ENCODE assay signal across 8 cellular contexts in genomic region chr10:13586676-13587355, GRCh38. TPM values are rescaled to one million over a fixed set of nuclear protein-coding genes. Genes with fewer than 3 reads are reported as not detected.
A peak's percentile ranks its signal among the peaks of the same experiment; 100 is the strongest.
DNase-seq lines count a peak whose midpoint lies in the region; ATAC-seq and TF ChIP-seq lines count a peak whose summit lies in the region.

TSS of gene PRPF18 (plus strand) at chr10:13586965. CDS start at chr10:13587087, 122 bp downstream.

- WGBS in liver: under 1% methylated on average over 38 of the region's 38 CpGs

- peak within 1 kb of the TSS; percentile 75 to 97 for H3K9ac ChIP-seq in liver (ENCODE audit: low read depth in 1 of 2, low read length in 2 of 2)

- H3K4me1 ChIP-seq in CD8-positive, alpha-beta memory T cell (ENCODE audit: insufficient read depth, low read length): peaks cover 15% of the 10 kb centered on the region
- H3K4me1 ChIP-seq in liver (ENCODE audit: control insufficient read depth in 4 of 4, insufficient read depth in 4 of 4, low read length in 3 of 4): peaks cover 6 to 12% (median 8%) of the 10 kb centered on the region in 4 donors

- H3K9me3 ChIP-seq in CD8-positive, alpha-beta memory T cell (ENCODE audit: low read length): no peaks in the 10 kb centered on the region
- H3K9me3 ChIP-seq in liver (ENCODE audit: control insufficient read depth in 4 of 4, low read length in 3 of 4): no peaks in the 10 kb centered on the region

- H3K36me3 Mint-ChIP-seq in CD8-positive, alpha-beta memory T cell: peaks cover 0 to 28% (median 3%) of the 10 kb centered on the region in 3 donors
- H3K36me3 Mint-ChIP-seq in activated CD4-positive, alpha-beta memory T cell treated with anti-CD3 and anti-CD28 coated beads for 36 hours: peaks cover 6% of the 10 kb centered on the region

- POLR2A ChIA-PET in CD8-positive, alpha-beta memory T cell (lab: Charles Lee): interaction anchor here (1.1 kb wide), 1 partner anchor 285 kb away, joined by 5 read pairs; no protein-coding TSS in a partner anchor
- POLR2A ChIA-PET in activated CD4-positive, alpha-beta memory T cell treated with anti-CD3 and anti-CD28 coated beads for 36 hours (lab: Charles Lee): no interaction called here

- CTCF ChIA-PET in CD8-positive, alpha-beta memory T cell (lab: Charles Lee): interaction anchor here (0.7 to 1.8 kb wide), 6 partner anchors 9 to 244 kb away, joined by 3 to 8 read pairs (median 3); no protein-coding TSS in a partner anchor
- CTCF ChIA-PET in activated CD4-positive, alpha-beta memory T cell treated with anti-CD3 and anti-CD28 coated beads for 36 hours (lab: Charles Lee): interaction anchor here (0.7 to 2.6 kb wide), 8 partner anchors 9 to 215 kb away, joined by 3 to 17 read pairs (median 4); no protein-coding TSS in a partner anchor

- peak; percentile 100 for ATAC-seq in GM19452 (IDR thresholded peaks at IDR 0.05; ENCODE audit: unreplicated experiment)

- TF ChIP-seq CTCF in dorsolateral prefrontal cortex (IDR thresholded peaks at IDR 0.05 in 54 of 56, conservative IDR thresholded peaks at IDR 0.05 in 2 of 56; ENCODE audit: low read depth in 1 of 56, partially characterized antibody in 56 of 56): peak; percentile 95 to 100 (median 99)
- peak; percentile 94 for TF ChIP-seq CTCF in liver (IDR thresholded peaks at IDR 0.05; ENCODE audit: low read depth, low read length, missing input control)

- no peaks in the 10 kb centered on the region for H3K36me3 ChIP-seq in CD8-positive, alpha-beta memory T cell (ENCODE audit: insufficient read depth, low read length)
- H3K36me3 ChIP-seq in liver (ENCODE audit: control insufficient read depth in 4 of 4, insufficient read depth in 3 of 4, low read depth in 1 of 4, low read length in 3 of 4): no peaks in the 10 kb centered on the region

- DNase-seq in CD8-positive, alpha-beta memory T cell: peak; percentile 86 to 94 (median 89)
- peak; percentile 81 for DNase-seq in HK-2 (ENCODE audit: unreplicated experiment)
- peak; percentile 62 for DNase-seq in NCI-H82 treated with DMSO at 0.1 percent for 48 hours (lab: John Stamatoyannopoulos, UW; ENCODE audit: unreplicated experiment)
- peak; percentile 96 for DNase-seq in activated CD4-positive, alpha-beta memory T cell treated with anti-CD3 and anti-CD28 coated beads for 36 hours
- DNase-seq in dorsolateral prefrontal cortex: peak; percentile 90 to 97 (median 94)
- peak; percentile 95 for DNase-seq in stimulated activated CD4-positive, alpha-beta T cell treated with anti-CD3 and anti-CD28 coated beads, Interleukin-4, amount 100 ng/mL, for 24 hours

- H3K27ac Mint-ChIP-seq in CD8-positive, alpha-beta memory T cell: peak within 1 kb of the TSS; percentile 62 to 100 (median 99)
- H3K27ac Mint-ChIP-seq in activated CD4-positive, alpha-beta memory T cell treated with anti-CD3 and anti-CD28 coated beads for 36 hours: peak within 1 kb of the TSS; percentile 70

- H3K27me3 ChIP-seq in CD8-positive, alpha-beta memory T cell (ENCODE audit: insufficient read depth, low read length, poor library complexity, severe bottlenecking): no peaks in the 10 kb centered on the region
- H3K27me3 ChIP-seq in dorsolateral prefrontal cortex (peaks cover 0 to 26% (median 0%) of the 10 kb centered on the region in 45 donors), liver (ENCODE audit: control insufficient read depth in 4 of 4, insufficient read depth in 4 of 4, low read length in 3 of 4) (no peaks in the 10 kb centered on the region)

- peaks cover 37 to 53% (median 46%) of the 10 kb centered on the region in 3 donors for H3K4me1 Mint-ChIP-seq in CD8-positive, alpha-beta memory T cell
- peaks cover 26% of the 10 kb centered on the region for H3K4me1 Mint-ChIP-seq in activated CD4-positive, alpha-beta memory T cell treated with anti-CD3 and anti-CD28 coated beads for 36 hours (ENCODE audit: low read depth)

- peak within 1 kb of the TSS; percentile 76 for H3K27ac ChIP-seq in CD8-positive, alpha-beta memory T cell (ENCODE audit: low read depth, low read length)
- H3K27ac ChIP-seq in dorsolateral prefrontal cortex (peak within 1 kb of the TSS in 28 of 59 donors; percentile 10 to 84 (median 60)), liver (ENCODE audit: low read depth in 1 of 2, low read length in 2 of 2) (peak within 1 kb of the TSS; percentile 9 to 25)

- intact Hi-C loops in activated CD4-positive, alpha-beta memory T cell treated with anti-CD3 and anti-CD28 coated beads for 36 hours (cut with micrococcal nuclease): loop anchor here (1.0 to 2.0 kb wide), 7 partner anchors 192 to 426 kb away; partner anchors contain the start of genes MCM10 and SEPHS1
- intact Hi-C loops in dorsolateral prefrontal cortex (cut with DNase I): loop anchor here (5.0 to 10.0 kb wide), 4 partner anchors 212 to 425 kb away; partner anchors contain the start of gene MCM10 (in 1 of the 2)

- H3K4me3 Mint-ChIP-seq in CD8-positive, alpha-beta memory T cell: peak within 1 kb of the TSS; percentile 98 to 100 (median 100)
- H3K4me3 Mint-ChIP-seq in activated CD4-positive, alpha-beta memory T cell treated with anti-CD3 and anti-CD28 coated beads for 36 hours: peak within 1 kb of the TSS; percentile 100

- H3K27me3 Mint-ChIP-seq in CD8-positive, alpha-beta memory T cell: peaks cover 17 to 32% of the 10 kb centered on the region in 2 donors
- peaks cover 15% of the 10 kb centered on the region for H3K27me3 Mint-ChIP-seq in activated CD4-positive, alpha-beta memory T cell treated with anti-CD3 and anti-CD28 coated beads for 36 hours

- TF ChIP-seq RAD21 in liver (IDR thresholded peaks at IDR 0.05): peak; percentile 69 to 76

- peak within 1 kb of the TSS; percentile 100 for H3K4me3 ChIP-seq in CD8-positive, alpha-beta memory T cell (ENCODE audit: low read length)
- H3K4me3 ChIP-seq in dorsolateral prefrontal cortex: peak within 1 kb of the TSS; percentile 58 to 99 (median 89)
- peak within 1 kb of the TSS; percentile 56 to 100 (median 99) for H3K4me3 ChIP-seq in liver (ENCODE audit: low read depth in 1 of 3, low read length in 3 of 3)

- H3K9me3 Mint-ChIP-seq in CD8-positive, alpha-beta memory T cell: no peaks in the 10 kb centered on the region
- no peaks in the 10 kb centered on the region for H3K9me3 Mint-ChIP-seq in activated CD4-positive, alpha-beta memory T cell treated with anti-CD3 and anti-CD28 coated beads for 36 hours

TF ChIP-seq in liver, 16 proteins besides CTCF, POLR2A, EP300 and RAD21 (continues in another document):
- no peak for TF ChIP-seq FOXA2 (IDR thresholded peaks at IDR 0.05)
- peak in 1 of 2 donors; percentile 20 for TF ChIP-seq HNF4A (conservative IDR thresholded peaks at IDR 0.05)
- TF ChIP-seq RXRA (IDR thresholded peaks at IDR 0.05): peak; percentile 34 to 57
- peak; percentile 35 for TF ChIP-seq REST (IDR thresholded peaks at IDR 0.05)
- peak; percentile 66 for TF ChIP-seq TAF1 (conservative IDR thresholded peaks at IDR 0.05)
- peak; percentile 66 for TF ChIP-seq MAX (IDR thresholded peaks at IDR 0.05)
- no peak for TF ChIP-seq HNF4G (IDR thresholded peaks at IDR 0.05)
- TF ChIP-seq EGR1 (IDR thresholded peaks at IDR 0.05; ENCODE audit: low read depth in 2 of 2): peak in 1 of 2 donors; percentile 33
- TF ChIP-seq GABPA (IDR thresholded peaks at IDR 0.05 in 1 of 2, conservative IDR thresholded peaks at IDR 0.05 in 1 of 2): peak; percentile 98 to 99
- TF ChIP-seq ZBTB33 (IDR thresholded peaks at IDR 0.05): peak; percentile 56
- no peak for TF ChIP-seq JUND (IDR thresholded peaks at IDR 0.05)

RNA-seq across cellular contexts. Expression of gene PRPF18, which starts in this region (rescaled TPM):
- total RNA-seq in CD8-positive, alpha-beta memory T cell: 10 to 100 TPM; 26.3 to 28.2 TPM
- polyA plus RNA-seq in CD8-positive, alpha-beta memory T cell: 47.9 TPM
- 10 to 100 TPM; 21.9 to 25.1 TPM for total RNA-seq in activated CD4-positive, alpha-beta memory T cell treated with anti-CD3 and anti-CD28 coated beads for 36 hours
- total RNA-seq in dorsolateral prefrontal cortex (10 to 100 TPM; 16.6 to 41.9 (median 29.6) TPM), liver (10 to 100 TPM; 14.4 to 28.3 TPM)
- 10 to 100 TPM; 10.0 to 14.7 TPM for polyA plus RNA-seq in liver
